In the genomic region with DNA sequence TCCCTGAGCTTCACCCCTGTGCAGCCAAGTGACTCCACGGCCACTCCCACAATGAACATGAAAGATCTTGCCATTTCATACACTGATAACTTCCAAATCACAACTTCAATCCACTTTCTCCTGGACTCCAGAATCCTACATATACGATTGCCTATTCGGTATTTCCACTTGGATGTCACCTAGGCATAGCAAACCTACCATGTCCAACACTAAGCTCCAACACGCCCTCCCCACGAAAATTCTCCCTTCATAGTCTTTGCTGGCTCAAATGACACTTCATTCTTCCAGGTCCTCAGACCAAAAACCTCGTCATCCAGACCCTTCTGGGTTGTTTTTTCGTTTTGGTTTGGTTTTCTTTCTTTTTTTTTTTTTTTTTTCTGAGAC, we compare ENCODE assay signal across 7 cellular contexts. TPM values are rescaled to one million over a fixed set of nuclear protein-coding genes. Genes with fewer than 3 reads are reported as not detected.
DNase-seq lines count a peak whose midpoint lies in the region; ATAC-seq and TF ChIP-seq lines count a peak whose summit lies in the region.

No MANE protein-coding gene starts in this region.

- in situ Hi-C loops in ACHN (cut with HindIII; ENCODE audit: low pct_ligation_motif_present, low pct_unique_long_range_greater_than_20kb, low sequenced_read_pairs) = no loop called here

- H3K4me3 ChIP-seq in HFF-Myc (replicated peaks; ENCODE audit: low read depth, low read length) (peak overlapping the region; percentile 63), iPS-15b (ENCODE audit: low read depth, low read length) (peak overlapping the region; percentile 82)

- peaks cover 8% of the 10 kb centered on the region for H3K4me1 ChIP-seq in iPS-15b (ENCODE audit: control insufficient read depth, insufficient read depth, low read length)

- peak overlapping the region; percentile 88 for H3K27ac Mint-ChIP-seq in activated T-helper 17 cell treated with anti-CD3 and anti-CD28 coated beads, Interleukin-2, amount 50 U/mL, for 72 hours
- H3K27ac Mint-ChIP-seq in stimulated activated memory B cell treated with anti-CD40 and anti-IgM and Interleukin-4, amounts not matched to agents 10 μg/mL and 1 μg/mL and 100 μg/mL, for 72 hours = peak overlapping the region; percentile 77

- no peak for TF ChIP-seq CTCF in HFF-Myc (IDR thresholded peaks at IDR 0.05; ENCODE audit: low read depth, low read length, missing control alignments)

- no peak overlapping the region for H3K9ac ChIP-seq in iPS-15b (ENCODE audit: low read depth, low read length)

- peaks cover 13% of the 10 kb centered on the region for H3K27me3 Mint-ChIP-seq in activated T-helper 17 cell treated with anti-CD3 and anti-CD28 coated beads, Interleukin-2, amount 50 U/mL, for 72 hours
- peaks cover 53% of the 10 kb centered on the region for H3K27me3 Mint-ChIP-seq in stimulated activated memory B cell treated with anti-CD40 and anti-IgM and Interleukin-4, amounts not matched to agents 10 μg/mL and 1 μg/mL and 100 μg/mL, for 72 hours

- H3K4me3 Mint-ChIP-seq in activated T-helper 17 cell treated with anti-CD3 and anti-CD28 coated beads, Interleukin-2, amount 50 U/mL, for 72 hours = peak overlapping the region; percentile 94
- peak overlapping the region; percentile 94 for H3K4me3 Mint-ChIP-seq in stimulated activated memory B cell treated with anti-CD40 and anti-IgM and Interleukin-4, amounts not matched to agents 10 μg/mL and 1 μg/mL and 100 μg/mL, for 72 hours

- no peaks in the 10 kb centered on the region for H3K9me3 Mint-ChIP-seq in activated T-helper 17 cell treated with anti-CD3 and anti-CD28 coated beads, Interleukin-2, amount 50 U/mL, for 72 hours
- no peaks in the 10 kb centered on the region for H3K9me3 Mint-ChIP-seq in stimulated activated memory B cell treated with anti-CD40 and anti-IgM and Interleukin-4, amounts not matched to agents 10 μg/mL and 1 μg/mL and 100 μg/mL, for 72 hours

- H3K27me3 ChIP-seq in iPS-15b (ENCODE audit: control insufficient read depth, insufficient read depth, low read length) = peaks cover 15% of the 10 kb centered on the region

- DNase-seq in HFF-Myc (ENCODE audit: extremely low read depth, low read depth) = no peak
- no peak for DNase-seq in ACHN

- no peaks in the 10 kb centered on the region for H3K9me3 ChIP-seq in iPS-15b (ENCODE audit: control insufficient read depth, insufficient read depth, low read length)

- H3K36me3 ChIP-seq in iPS-15b (ENCODE audit: control insufficient read depth, insufficient read depth, low read length) = no peaks in the 10 kb centered on the region

- ATAC-seq in activated T-helper 17 cell treated with anti-CD3 and anti-CD28 coated beads, Interleukin-2, amount 50 U/mL, for 72 hours (replicated peaks) = no peak
- no peak for ATAC-seq in stimulated activated memory B cell treated with anti-CD40 and anti-IgM and Interleukin-4, amounts not matched to agents 10 μg/mL and 1 μg/mL and 100 μg/mL, for 72 hours
- ATAC-seq in HG02759 (IDR thresholded peaks at IDR 0.05; ENCODE audit: unreplicated experiment) (no peak), GM21526 (IDR thresholded peaks at IDR 0.05; ENCODE audit: low FRiP score, unreplicated experiment) (no peak)

- H3K4me1 Mint-ChIP-seq in activated T-helper 17 cell treated with anti-CD3 and anti-CD28 coated beads, Interleukin-2, amount 50 U/mL, for 72 hours = peaks cover 8% of the 10 kb centered on the region
- peaks cover 35% of the 10 kb centered on the region for H3K4me1 Mint-ChIP-seq in stimulated activated memory B cell treated with anti-CD40 and anti-IgM and Interleukin-4, amounts not matched to agents 10 μg/mL and 1 μg/mL and 100 μg/mL, for 72 hours

- no peaks in the 10 kb centered on the region for H3K36me3 Mint-ChIP-seq in activated T-helper 17 cell treated with anti-CD3 and anti-CD28 coated beads, Interleukin-2, amount 50 U/mL, for 72 hours (ENCODE audit: low read depth)
- no peaks in the 10 kb centered on the region for H3K36me3 Mint-ChIP-seq in stimulated activated memory B cell treated with anti-CD40 and anti-IgM and Interleukin-4, amounts not matched to agents 10 μg/mL and 1 μg/mL and 100 μg/mL, for 72 hours

RNA-seq across cellular contexts. Expression of a gene that starts 1.9 kb away (rescaled TPM):
- total RNA-seq in activated T-helper 17 cell treated with anti-CD3 and anti-CD28 coated beads, Interleukin-2, amount 50 U/mL, for 72 hours = not detected

RNA-seq across cellular contexts. Expression of a gene that starts 4.5 kb away (rescaled TPM):
- not detected for total RNA-seq in activated T-helper 17 cell treated with anti-CD3 and anti-CD28 coated beads, Interleukin-2, amount 50 U/mL, for 72 hours

RNA-seq across cellular contexts. Expression of a gene that starts 5.3 kb away (rescaled TPM):
- 100 to 1,000 TPM in 1 of 2 donors, 10 to 100 TPM in 1; 91.0 to 169 TPM for total RNA-seq in activated T-helper 17 cell treated with anti-CD3 and anti-CD28 coated beads, Interleukin-2, amount 50 U/mL, for 72 hours

RNA-seq across cellular contexts. Expression of a gene that starts 16.3 kb away (rescaled TPM):
- 10 to 100 TPM; 23.3 to 35.0 TPM for total RNA-seq in activated T-helper 17 cell treated with anti-CD3 and anti-CD28 coated beads, Interleukin-2, amount 50 U/mL, for 72 hours
